In genomic region chr12:39712334-39712733, GRCh38 we compare ENCODE assay signal across 1 cellular context.
TF ChIP-seq lines count a peak whose summit lies in the region.

No MANE protein-coding gene starts in this region.

TF ChIP-seq in K562, 482 proteins besides CTCF, POLR2A, EP300 and RAD21 (continued from another document and continues in another):
- TF ChIP-seq NELFE (IDR thresholded peaks at IDR 0.05; ENCODE audit: insufficient read depth, insufficient read length) (no peak), MTF1 (CRISPR knock-in tag; IDR thresholded peaks at IDR 0.05; ENCODE audit: borderline replicate concordance) (peak; percentile 96), KLF16 (IDR thresholded peaks at IDR 0.05) (no peak), ZNF707 (CRISPR knock-in tag; conservative IDR thresholded peaks at IDR 0.05) (peak; percentile 88), NR2F6 (CRISPR knock-in tag; IDR thresholded peaks at IDR 0.05) (peak; percentile 70; the same call in 1 of the 2 replicates), SMARCE1 (IDR thresholded peaks at IDR 0.05) (no peak), SP2 (IDR thresholded peaks at IDR 0.05; ENCODE audit: extremely low read depth, low read depth, low read length, poor library complexity, severe bottlenecking) (no peak), UBTF (IDR thresholded peaks at IDR 0.05; ENCODE audit: borderline replicate concordance in 1 of 2, low read depth in 2 of 2, low read length in 2 of 2) (no peak), MCM5 (IDR thresholded peaks at IDR 0.05; ENCODE audit: low read depth) (no peak), ZBTB33 (CRISPR knock-in tag; IDR thresholded peaks at IDR 0.05) (no peak), NR2C1 (IDR thresholded peaks at IDR 0.05) (no peak), NR2C1 (tag; IDR thresholded peaks at IDR 0.05) (no peak), FOXP1 (CRISPR knock-in tag; IDR thresholded peaks at IDR 0.05) (no peak), ZNF277 (CRISPR knock-in tag; IDR thresholded peaks at IDR 0.05; ENCODE audit: borderline replicate concordance) (peak; percentile 99), PBX2 (CRISPR knock-in tag; IDR thresholded peaks at IDR 0.05; ENCODE audit: low read depth) (no peak), PBX2 (tag; conservative IDR thresholded peaks at IDR 0.05; ENCODE audit: low read depth) (no peak), ZBTB11 (CRISPR knock-in tag; IDR thresholded peaks at IDR 0.05) (peak in 1 of 3 experiments; percentile 78; a peak in 2 of 6 replicates), CEBPG (CRISPR knock-in tag; IDR thresholded peaks at IDR 0.05) (no peak), CEBPG (tag; conservative IDR thresholded peaks at IDR 0.05 in 1 of 2, IDR thresholded peaks at IDR 0.05 in 1 of 2) (peak in 1 of 2 experiments; percentile 57; a peak in 1 of 4 replicates), SRSF9 (IDR thresholded peaks at IDR 0.05; ENCODE audit: borderline replicate concordance, low read depth, low read length) (no peak), SFPQ (IDR thresholded peaks at IDR 0.05; ENCODE audit: low read depth, low read length) (no peak), SLC30A9 (CRISPR knock-in tag; IDR thresholded peaks at IDR 0.05) (peak; percentile 98), ZKSCAN8 (CRISPR knock-in tag; IDR thresholded peaks at IDR 0.05) (no peak), HOXB6 (CRISPR knock-in tag; IDR thresholded peaks at IDR 0.05; ENCODE audit: borderline replicate concordance) (peak; percentile 88; the same call in 1 of the 2 replicates), MAX (CRISPR knock-in tag; IDR thresholded peaks at IDR 0.05) (no peak), HMG20B (CRISPR knock-in tag; IDR thresholded peaks at IDR 0.05) (no peak), MXD1 (CRISPR knock-in tag; IDR thresholded peaks at IDR 0.05; ENCODE audit: borderline replicate concordance, poor library complexity, severe bottlenecking) (peak; percentile 34)
